ENCODE assay signal across 16 cellular contexts in the genomic region with DNA sequence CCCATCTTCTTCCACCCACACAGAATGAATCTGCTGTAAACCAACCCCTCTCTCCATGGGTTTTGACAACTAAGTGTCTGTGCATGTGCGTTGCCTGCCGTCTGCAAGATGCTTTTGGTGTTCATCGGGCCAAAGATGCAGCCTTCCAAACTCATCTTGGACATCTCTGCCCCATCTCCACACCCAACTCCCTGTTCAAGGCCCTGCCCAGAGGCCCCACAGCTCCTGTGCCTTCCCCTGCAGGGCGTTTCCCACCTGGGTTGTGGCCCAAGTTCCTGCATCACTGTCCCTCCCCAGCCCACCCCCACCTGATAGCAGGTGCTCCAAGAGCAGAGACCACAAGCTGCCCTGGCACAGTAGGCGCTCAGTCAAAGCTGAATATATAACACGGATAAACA.
DNase-seq lines count a peak whose midpoint lies in the region; ATAC-seq and TF ChIP-seq lines count a peak whose summit lies in the region.
"Had no signal": no experiment of that assay in that cellular context is flagged by ENCODE, and none has a peak within 500 bp of the region (broad histone marks: within the 10 kb centered on the region; RNA-seq: fewer than 3 reads in every experiment).

No MANE protein-coding gene starts in this region.

- peaks cover 6% of the 10 kb centered on the region for H3K27me3 Mint-ChIP-seq in nephron progenitor cell (ENCODE audit: low read depth, poor library complexity)
- no peaks in the 10 kb centered on the region for H3K27me3 Mint-ChIP-seq in naive thymus-derived CD8-positive, alpha-beta T cell

- ATAC-seq in naive thymus-derived CD8-positive, alpha-beta T cell = no peak

- intact Hi-C loops in left ventricle myocardium inferior (cut with micrococcal nuclease) = no loop called here
- intact Hi-C loops in cardiac septum (cut with DNase I) = no loop called here
- intact Hi-C loops in ascending aorta (cut with DNase I) = no loop called here
- intact Hi-C loops in transverse colon (cut with DNase I; ENCODE audit: low total_unique reads) = no loop called here
- intact Hi-C loops in spleen (cut with DNase I; ENCODE audit: low total_unique reads) = no loop called here

- no peak overlapping the region for H3K4me3 Mint-ChIP-seq in nephron progenitor cell
- no peak overlapping the region for H3K4me3 Mint-ChIP-seq in naive thymus-derived CD8-positive, alpha-beta T cell

- DNase-seq in left ventricle myocardium inferior (peak; percentile 12), cardiac septum (ENCODE audit: low spot score) (no peak), ascending aorta (ENCODE audit: low spot score in 2 of 2) (no peak), nephron progenitor cell (no peak), transverse colon (no peak), spleen (no peak)
- no peak for DNase-seq in naive thymus-derived CD8-positive, alpha-beta T cell
- no peak for DNase-seq in activated CD4-positive, alpha-beta T cell treated with anti-CD3 and anti-CD28 coated beads for 4 hours
- DNase-seq: DMS 273 treated with DMSO at 0.1 percent for 48 hours; NCI-H1105; NCI-H1694; NCI-H226; NCI-H526; NK-92 treated with Interleukin-12 subunit alpha and Interleukin-12 subunit beta, amount 100 ng/mL, for 24 hours had no signal

- peaks cover 55% of the 10 kb centered on the region for H3K36me3 ChIP-seq in left ventricle myocardium inferior
- H3K36me3 ChIP-seq in ascending aorta = peaks cover 30 to 59% of the 10 kb centered on the region in 2 donors
- peaks cover 0 to 14% (median 2%) of the 10 kb centered on the region in 4 donors for H3K36me3 ChIP-seq in transverse colon
- peaks cover 0 to 89% (median 20%) of the 10 kb centered on the region in 6 donors for H3K36me3 ChIP-seq in spleen

- H3K4me3 ChIP-seq in left ventricle myocardium inferior (no peak overlapping the region), ascending aorta (no peak overlapping the region), transverse colon (no peak overlapping the region), spleen (no peak overlapping the region)
- H3K4me3 ChIP-seq: BLaER1 treated with 17β-estradiol and CSF1 and Interleukin-3, amounts not matched to agents 10 nM and 100 nM; SJCRH30 had no signal

- H3K27ac Mint-ChIP-seq in nephron progenitor cell = peak overlapping the region; percentile 25
- peak overlapping the region in 1 of 10 donors; percentile 23 for H3K27ac Mint-ChIP-seq in naive thymus-derived CD8-positive, alpha-beta T cell

- TF ChIP-seq CTCF in left ventricle myocardium inferior (IDR thresholded peaks at IDR 0.05; ENCODE audit: borderline replicate concordance) = no peak
- no peak for TF ChIP-seq CTCF in ascending aorta (IDR thresholded peaks at IDR 0.05)
- no peak for TF ChIP-seq CTCF in nephron progenitor cell (IDR thresholded peaks at IDR 0.05)
- no peak for TF ChIP-seq CTCF in transverse colon (IDR thresholded peaks at IDR 0.05)
- TF ChIP-seq CTCF in spleen (IDR thresholded peaks at IDR 0.05 in 8 of 11, conservative IDR thresholded peaks at IDR 0.05 in 3 of 11) = no peak

- no peaks in the 10 kb centered on the region for H3K27me3 ChIP-seq in left ventricle myocardium inferior (ENCODE audit: low read depth)
- H3K27me3 ChIP-seq in ascending aorta = no peaks in the 10 kb centered on the region
- H3K27me3 ChIP-seq in transverse colon = no peaks in the 10 kb centered on the region
- H3K27me3 ChIP-seq in spleen (replicated peaks in 1 of 7) = no peaks in the 10 kb centered on the region
- H3K27me3 ChIP-seq: BLaER1 treated with 17β-estradiol and CSF1 and Interleukin-3, amounts not matched to agents 10 nM and 100 nM; SJCRH30 had no signal

- WGBS in transverse colon (ENCODE audit: low coverage in 1 of 2), 2 donors = 93% methylated on average over 6 of the region's 6 CpGs; no CpG with 5 or more reads in 1 of the 2 donors
- WGBS in spleen, 5 donors = 92 to 99% (median 94%) methylated on average over 6 of the region's 6 CpGs

- TF ChIP-seq POLR2A in transverse colon (IDR thresholded peaks at IDR 0.05) = no peak
- TF ChIP-seq POLR2A in spleen (IDR thresholded peaks at IDR 0.05) = no peak

- H3K9me3 ChIP-seq in left ventricle myocardium inferior (replicated peaks) (no peaks in the 10 kb centered on the region), ascending aorta (no peaks in the 10 kb centered on the region), transverse colon (no peaks in the 10 kb centered on the region), spleen (no peaks in the 10 kb centered on the region)
- H3K9me3 ChIP-seq: BLaER1 treated with 17β-estradiol and CSF1 and Interleukin-3, amounts not matched to agents 10 nM and 100 nM; SJCRH30 had no signal

- in situ Hi-C loops in transverse colon (cut with MboI; ENCODE audit: low pct_ligation_motif_present in 1 of 4, low pct_unique_long_range_greater_than_20kb in 1 of 4, low sequenced_read_pairs in 3 of 4) = no loop called here

- peaks cover 75% of the 10 kb centered on the region for H3K4me1 ChIP-seq in left ventricle myocardium inferior
- H3K4me1 ChIP-seq in ascending aorta = peaks cover 6 to 10% of the 10 kb centered on the region in 2 donors
- peaks cover 0 to 53% (median 30%) of the 10 kb centered on the region in 4 donors for H3K4me1 ChIP-seq in transverse colon
- H3K4me1 ChIP-seq in spleen = no peaks in the 10 kb centered on the region
- H3K4me1 ChIP-seq: SJCRH30 had no signal

- H3K27ac ChIP-seq in left ventricle myocardium inferior (replicated peaks) (peak overlapping the region; percentile 11), ascending aorta (peak overlapping the region; percentile 74 to 81), transverse colon (peak overlapping the region in 3 of 4 donors; percentile 86 to 93 (median 89)), spleen (no peak overlapping the region)
- H3K27ac ChIP-seq: SJCRH30 had no signal

- peaks cover 34% of the 10 kb centered on the region for H3K36me3 Mint-ChIP-seq in nephron progenitor cell (ENCODE audit: low read depth)
- H3K36me3 Mint-ChIP-seq in naive thymus-derived CD8-positive, alpha-beta T cell = no peaks in the 10 kb centered on the region

- no peaks in the 10 kb centered on the region for H3K9me3 Mint-ChIP-seq in nephron progenitor cell
- no peaks in the 10 kb centered on the region for H3K9me3 Mint-ChIP-seq in naive thymus-derived CD8-positive, alpha-beta T cell

- POLR2A ChIA-PET in naive thymus-derived CD8-positive, alpha-beta T cell (lab: Charles Lee) = no interaction called here

- TF ChIP-seq EP300 in transverse colon (IDR thresholded peaks at IDR 0.05; ENCODE audit: low read depth) = no peak

- peaks cover 62% of the 10 kb centered on the region for H3K4me1 Mint-ChIP-seq in nephron progenitor cell
- H3K4me1 Mint-ChIP-seq in naive thymus-derived CD8-positive, alpha-beta T cell = no peaks in the 10 kb centered on the region

Comparison
In these comparisons a context has a peak if more than half of its experiments do, and no peak if none do; other contexts are left out.
1. H3K27ac ChIP-seq: peak in left ventricle myocardium inferior (single experiment), ascending aorta (2 of 2) and transverse colon (3 of 4); none in spleen (0 of 8).